1 cellular context compared by ENCODE assay signal in the genomic region with DNA sequence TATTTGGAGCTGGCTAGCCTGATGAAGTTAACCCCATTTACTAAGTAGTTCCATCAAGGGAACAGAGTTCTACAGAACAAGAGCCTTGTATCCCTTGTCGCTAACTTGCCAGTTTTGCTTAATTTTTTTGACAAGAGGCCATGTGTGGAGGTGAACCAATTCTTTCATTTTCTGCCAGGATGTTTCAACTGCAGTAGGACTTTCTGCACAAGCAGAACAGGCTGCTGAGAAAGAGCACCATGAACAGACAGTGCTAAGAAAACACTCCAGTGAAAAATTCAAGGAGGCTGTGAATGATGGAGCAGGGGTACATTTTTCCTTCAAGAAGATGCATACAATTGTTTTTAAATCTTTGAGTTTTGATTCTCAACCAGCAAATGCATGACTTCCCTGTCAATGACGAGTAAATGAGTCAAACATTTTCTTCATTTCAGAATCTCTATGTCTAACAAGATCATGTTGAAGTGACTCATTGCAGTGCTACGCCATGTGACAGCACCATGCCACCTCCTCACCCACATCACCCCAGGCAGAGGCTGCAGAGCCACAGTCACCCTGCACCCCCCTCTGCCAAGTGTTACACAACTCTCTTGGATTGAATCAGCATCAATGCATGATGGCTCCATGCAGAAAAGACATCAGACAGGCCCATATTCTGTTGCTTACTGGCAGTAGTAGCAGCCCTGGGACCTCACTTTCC.
TF ChIP-seq lines count a peak whose summit lies in the region.

No MANE protein-coding gene starts in this region.

TF ChIP-seq in GM23338, 12 proteins besides CTCF, POLR2A, EP300 and RAD21 (continued from another document):
- TF ChIP-seq, protein P1, sequence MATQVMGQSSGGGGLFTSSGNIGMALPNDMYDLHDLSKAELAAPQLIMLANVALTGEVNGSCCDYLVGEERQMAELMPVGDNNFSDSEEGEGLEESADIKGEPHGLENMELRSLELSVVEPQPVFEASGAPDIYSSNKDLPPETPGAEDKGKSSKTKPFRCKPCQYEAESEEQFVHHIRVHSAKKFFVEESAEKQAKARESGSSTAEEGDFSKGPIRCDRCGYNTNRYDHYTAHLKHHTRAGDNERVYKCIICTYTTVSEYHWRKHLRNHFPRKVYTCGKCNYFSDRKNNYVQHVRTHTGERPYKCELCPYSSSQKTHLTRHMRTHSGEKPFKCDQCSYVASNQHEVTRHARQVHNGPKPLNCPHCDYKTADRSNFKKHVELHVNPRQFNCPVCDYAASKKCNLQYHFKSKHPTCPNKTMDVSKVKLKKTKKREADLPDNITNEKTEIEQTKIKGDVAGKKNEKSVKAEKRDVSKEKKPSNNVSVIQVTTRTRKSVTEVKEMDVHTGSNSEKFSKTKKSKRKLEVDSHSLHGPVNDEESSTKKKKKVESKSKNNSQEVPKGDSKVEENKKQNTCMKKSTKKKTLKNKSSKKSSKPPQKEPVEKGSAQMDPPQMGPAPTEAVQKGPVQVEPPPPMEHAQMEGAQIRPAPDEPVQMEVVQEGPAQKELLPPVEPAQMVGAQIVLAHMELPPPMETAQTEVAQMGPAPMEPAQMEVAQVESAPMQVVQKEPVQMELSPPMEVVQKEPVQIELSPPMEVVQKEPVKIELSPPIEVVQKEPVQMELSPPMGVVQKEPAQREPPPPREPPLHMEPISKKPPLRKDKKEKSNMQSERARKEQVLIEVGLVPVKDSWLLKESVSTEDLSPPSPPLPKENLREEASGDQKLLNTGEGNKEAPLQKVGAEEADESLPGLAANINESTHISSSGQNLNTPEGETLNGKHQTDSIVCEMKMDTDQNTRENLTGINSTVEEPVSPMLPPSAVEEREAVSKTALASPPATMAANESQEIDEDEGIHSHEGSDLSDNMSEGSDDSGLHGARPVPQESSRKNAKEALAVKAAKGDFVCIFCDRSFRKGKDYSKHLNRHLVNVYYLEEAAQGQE (IDR thresholded peaks at IDR 0.05; ENCODE audit: unreplicated experiment) = no peak
- TF ChIP-seq EZH2phosphoT487 (IDR thresholded peaks at IDR 0.05; ENCODE audit: unreplicated experiment) = no peak
- TF ChIP-seq CREB1 (CRISPR knock-in tag; IDR thresholded peaks at IDR 0.05; ENCODE audit: low read depth) = no peak
- TF ChIP-seq EZH2 (IDR thresholded peaks at IDR 0.05; ENCODE audit: low read depth, unreplicated experiment) = no peak
